In genomic region chr4:153468587-153468986, GRCh38 we compare ENCODE assay signal across 8 cellular contexts. TPM values are rescaled to one million over a fixed set of nuclear protein-coding genes. Genes with fewer than 3 reads are reported as not detected.
DNase-seq lines count a peak whose midpoint lies in the region; ATAC-seq and TF ChIP-seq lines count a peak whose summit lies in the region.

No MANE protein-coding gene starts in this region.

- H3K4me3 ChIP-seq in left ventricle myocardium inferior (peak overlapping the region; percentile 93), right cardiac atrium (ENCODE audit: low read length) (no peak overlapping the region), HL-60 (replicated peaks; ENCODE audit: insufficient read depth, low read length) (peak overlapping the region; percentile 87), coronary artery (peak overlapping the region; percentile 91), thoracic aorta (peak overlapping the region; percentile 96)

- intact Hi-C loops in left ventricle myocardium inferior (cut with micrococcal nuclease): loop anchor here (10.0 kb wide), 1 partner anchor 106 kb away; no protein-coding TSS in a partner anchor
- intact Hi-C loops in right cardiac atrium (cut with DNase I): loop anchor here (10.0 kb wide), 2 partner anchors 106 to 124 kb away; partner anchors contain the start of gene MND1 (in 1 of the 4)

- WGBS in right cardiac atrium: 80% methylated on average over 1 of the region's 1 CpG

- H3K9me3 ChIP-seq in left ventricle myocardium inferior (replicated peaks) (no peaks in the 10 kb centered on the region), right cardiac atrium (ENCODE audit: control insufficient read depth, low read length) (no peaks in the 10 kb centered on the region), thoracic aorta (no peaks in the 10 kb centered on the region)

- ATAC-seq in right cardiac atrium (no peak), thoracic aorta (ENCODE audit: insufficient number of reproducible peaks, low FRiP score, low read depth) (no peak)

- H3K27ac ChIP-seq in left ventricle myocardium inferior (replicated peaks) (peak overlapping the region; percentile 24), right cardiac atrium (ENCODE audit: low read length) (no peak overlapping the region), HL-60 (replicated peaks) (no peak overlapping the region), coronary artery (peak overlapping the region; percentile 1 to 52), thoracic aorta (no peak overlapping the region)

- no peak for TF ChIP-seq CTCF in left ventricle myocardium inferior (IDR thresholded peaks at IDR 0.05; ENCODE audit: borderline replicate concordance)
- TF ChIP-seq CTCF in HL-60 (IDR thresholded peaks at IDR 0.05; ENCODE audit: insufficient read depth, low read length): no peak
- no peak for TF ChIP-seq CTCF in coronary artery (IDR thresholded peaks at IDR 0.05)
- no peak for TF ChIP-seq CTCF in thoracic aorta (IDR thresholded peaks at IDR 0.05)

- H3K36me3 ChIP-seq in left ventricle myocardium inferior: no peaks in the 10 kb centered on the region
- no peaks in the 10 kb centered on the region for H3K36me3 ChIP-seq in thoracic aorta

- DNase-seq in left ventricle myocardium inferior (no peak), right cardiac atrium (no peak), HL-60 (ENCODE audit: low read depth in 1 of 2, low spot score in 1 of 2) (no peak), coronary artery (ENCODE audit: low spot score) (no peak), thoracic aorta (ENCODE audit: low spot score) (no peak), NCI-H446 treated with DMSO at 0.1 percent for 48 hours (lab: John Stamatoyannopoulos, UW) (no peak), NCI-H510A (lab: John Stamatoyannopoulos, UW) (no peak), NCI-H774 (lab: John Stamatoyannopoulos, UW) (no peak)

- H3K4me1 ChIP-seq in left ventricle myocardium inferior (peaks cover 68% of the 10 kb centered on the region), right cardiac atrium (ENCODE audit: control insufficient read depth, insufficient read depth, low read length) (peaks cover 6% of the 10 kb centered on the region), thoracic aorta (ENCODE audit: control insufficient read depth in 1 of 2, low read depth in 2 of 2) (peaks cover 21 to 55% of the 10 kb centered on the region in 2 donors)

- H3K27me3 ChIP-seq in left ventricle myocardium inferior (ENCODE audit: low read depth) (no peaks in the 10 kb centered on the region), right cardiac atrium (ENCODE audit: control insufficient read depth, insufficient read depth) (no peaks in the 10 kb centered on the region), HL-60 (ENCODE audit: insufficient read depth, poor library complexity, severe bottlenecking) (no peaks in the 10 kb centered on the region), thoracic aorta (replicated peaks; ENCODE audit: insufficient read depth) (no peaks in the 10 kb centered on the region)

RNA-seq across cellular contexts. Expression of gene TMEM131L, which starts 2.4 kb away (rescaled TPM):
- total RNA-seq in left ventricle myocardium inferior: 14.9 TPM
- 10 to 100 TPM in 3 of 4 donors, 1 to 10 TPM in 1; 9.0 to 13.3 (median 11.3) TPM for total RNA-seq in right cardiac atrium
- 4.6 TPM for polyA plus RNA-seq in right cardiac atrium
- total RNA-seq in thoracic aorta: 10 to 100 TPM; 22.2 to 25.6 TPM

Comparison
In these comparisons a context has a peak if more than half of its experiments do, and no peak if none do; other contexts are left out.
1. H3K27ac ChIP-seq: peak in left ventricle myocardium inferior (single experiment) and coronary artery (2 of 2); none in right cardiac atrium (single experiment), HL-60 (single experiment) and thoracic aorta (0 of 2).